ENCODE assay signal across 1 cellular context in the genomic region with DNA sequence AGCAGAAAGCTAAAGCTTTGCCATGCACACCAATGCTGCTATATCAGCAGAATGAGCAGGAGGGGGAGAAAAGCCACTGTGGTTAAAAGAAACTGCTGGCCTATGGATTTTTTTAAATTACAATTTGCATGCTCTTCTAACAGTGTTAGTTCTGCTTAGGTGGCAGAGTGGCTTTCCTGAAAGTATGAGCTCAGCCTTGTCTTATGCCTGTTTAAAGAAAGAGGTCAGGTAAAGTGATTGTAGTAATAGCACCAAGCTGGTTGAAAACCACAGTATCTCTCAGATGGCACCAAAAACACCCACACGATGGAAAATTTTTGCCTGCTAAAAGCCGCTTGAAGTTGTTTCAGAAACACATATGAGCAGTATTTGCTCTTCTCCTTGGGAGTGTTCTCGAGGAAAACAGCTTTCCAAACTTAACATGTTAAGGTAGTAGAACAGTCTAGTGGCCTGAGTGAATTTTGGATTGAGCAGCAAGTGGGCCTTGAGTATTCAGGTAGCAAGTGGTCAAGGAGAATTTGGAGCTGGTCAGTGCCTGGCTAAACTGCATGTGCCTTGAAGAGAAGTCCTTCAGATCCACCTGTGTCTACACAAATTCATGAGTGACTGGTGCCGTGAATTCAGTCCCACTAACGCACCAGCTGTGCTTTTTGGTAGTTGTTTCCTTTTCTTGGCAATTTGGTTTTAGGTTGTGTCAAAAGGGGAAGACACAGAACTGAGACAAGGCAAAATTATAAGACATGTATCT.
A peak's percentile ranks its signal among the peaks of the same experiment; 100 is the strongest.
TF ChIP-seq lines count a peak whose summit lies in the region.

No MANE protein-coding gene starts in this region.

TF ChIP-seq in GM12878, 131 proteins besides CTCF, POLR2A, EP300 and RAD21 (continued from another document):
- peak; percentile 45; the same call in 1 of the 2 replicates for TF ChIP-seq MLLT1 (IDR thresholded peaks at IDR 0.05)
- TF ChIP-seq ATF7 (IDR thresholded peaks at IDR 0.05; ENCODE audit: low read depth), result peak; percentile 93
- TF ChIP-seq ZBED1 (IDR thresholded peaks at IDR 0.05; ENCODE audit: borderline replicate concordance), result peak; percentile 47; the same call in 1 of the 2 replicates
- TF ChIP-seq FOXM1 (IDR thresholded peaks at IDR 0.05; ENCODE audit: low read depth, low read length), result peak; percentile 28; the same call in 1 of the 2 replicates
- TF ChIP-seq IKZF1 (conservative IDR thresholded peaks at IDR 0.05), result peak; percentile 80
- TF ChIP-seq, protein P1, sequence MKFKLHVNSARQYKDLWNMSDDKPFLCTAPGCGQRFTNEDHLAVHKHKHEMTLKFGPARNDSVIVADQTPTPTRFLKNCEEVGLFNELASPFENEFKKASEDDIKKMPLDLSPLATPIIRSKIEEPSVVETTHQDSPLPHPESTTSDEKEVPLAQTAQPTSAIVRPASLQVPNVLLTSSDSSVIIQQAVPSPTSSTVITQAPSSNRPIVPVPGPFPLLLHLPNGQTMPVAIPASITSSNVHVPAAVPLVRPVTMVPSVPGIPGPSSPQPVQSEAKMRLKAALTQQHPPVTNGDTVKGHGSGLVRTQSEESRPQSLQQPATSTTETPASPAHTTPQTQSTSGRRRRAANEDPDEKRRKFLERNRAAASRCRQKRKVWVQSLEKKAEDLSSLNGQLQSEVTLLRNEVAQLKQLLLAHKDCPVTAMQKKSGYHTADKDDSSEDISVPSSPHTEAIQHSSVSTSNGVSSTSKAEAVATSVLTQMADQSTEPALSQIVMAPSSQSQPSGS (IDR thresholded peaks at IDR 0.05; ENCODE audit: low read length), result no peak
- TF ChIP-seq EED (IDR thresholded peaks at IDR 0.05; ENCODE audit: low read depth), result peak; percentile 44; the same call in 1 of the 2 replicates
- TF ChIP-seq SMC3 (IDR thresholded peaks at IDR 0.05; ENCODE audit: borderline replicate concordance, low read length), result peak; percentile 5; the same call in 1 of the 2 replicates
- 0 out of 2 replicates have a peak, but pooled peaks have one; percentile 62 for TF ChIP-seq DPF2 (IDR thresholded peaks at IDR 0.05)
- no peak for TF ChIP-seq NR2C2 (IDR thresholded peaks at IDR 0.05; ENCODE audit: borderline replicate concordance, control insufficient read depth, insufficient read length, low read depth)
- no peak for TF ChIP-seq ZNF687 (IDR thresholded peaks at IDR 0.05)
- no peak for TF ChIP-seq HCFC1 (IDR thresholded peaks at IDR 0.05; ENCODE audit: low read length)
- peak; percentile 67; the same call in 1 of the 2 replicates for TF ChIP-seq MTA3 (IDR thresholded peaks at IDR 0.05; ENCODE audit: borderline replicate concordance, low read length)
- TF ChIP-seq MTA2 (IDR thresholded peaks at IDR 0.05; ENCODE audit: low read depth), result peak; percentile 70
- TF ChIP-seq GATAD2B (conservative IDR thresholded peaks at IDR 0.05; ENCODE audit: low read depth), result no peak; the same call in 1 of the 2 replicates
